Comparison of ENCODE assay signal across 15 cellular contexts in genomic region chr15:25903024-25903581, GRCh38. TPM values are rescaled to one million over a fixed set of nuclear protein-coding genes. Genes with fewer than 3 reads are reported as not detected.
DNase-seq lines count a peak whose midpoint lies in the region; ATAC-seq and TF ChIP-seq lines count a peak whose summit lies in the region.
"Had no signal": no experiment of that assay in that cellular context is flagged by ENCODE, and none has a peak within 500 bp of the region (broad histone marks: within the 10 kb centered on the region; RNA-seq: fewer than 3 reads in every experiment).

No MANE protein-coding gene starts in this region.

- no peak for TF ChIP-seq CTCF in psoas muscle (IDR thresholded peaks at IDR 0.05)

- H3K36me3 ChIP-seq in SJCRH30 (no peaks in the 10 kb centered on the region), psoas muscle (ENCODE audit: insufficient read depth in 1 of 2, low read depth in 1 of 2) (no peaks in the 10 kb centered on the region)
- H3K36me3 ChIP-seq: heart right ventricle, Peyer's patch had no signal

- no peak overlapping the region for H3K4me3 ChIP-seq in SJCRH30
- no peak overlapping the region for H3K4me3 ChIP-seq in psoas muscle
- H3K4me3 ChIP-seq: heart right ventricle, Peyer's patch had no signal

- H3K4me1 ChIP-seq in SJCRH30 = peaks cover 25% of the 10 kb centered on the region
- peaks cover 16% of the 10 kb centered on the region for H3K4me1 ChIP-seq in psoas muscle
- H3K4me1 ChIP-seq: heart right ventricle, Peyer's patch had no signal

- no peak for ATAC-seq in psoas muscle
- no peak for ATAC-seq in HG03025 (IDR thresholded peaks at IDR 0.05; ENCODE audit: low FRiP score, unreplicated experiment)
- ATAC-seq in GM18520 (IDR thresholded peaks at IDR 0.05; ENCODE audit: unreplicated experiment) = no peak
- no peak for ATAC-seq in SK-N-SH treated with all-trans-retinoic acid at 6 μM for 48 hours
- no peak for ATAC-seq in HG02678 (IDR thresholded peaks at IDR 0.05; ENCODE audit: unreplicated experiment)

- DNase-seq in GM03348 (ENCODE audit: low spot score) (peak; percentile 69), SJCRH30 (peak in 1 of 2 experiments; percentile 15), glomerular visceral epithelial cell (ENCODE audit: extremely low spot score) (peak; percentile 68), psoas muscle (peak; percentile 33 to 53)
- DNase-seq: activated effector memory CD4-positive, alpha-beta T cell treated with anti-CD3 and anti-CD28 coated beads, Interleukin-2, amount 50 U/mL, for 16 hours; COR-L47; heart right ventricle; NCI-H2081 treated with DMSO at 0.1 percent for 48 hours; Peyer's patch; stimulated activated naive CD4-positive, alpha-beta T cell treated with Interleukin-2 at 50 U/mL for 16 hours had no signal

- H3K27ac ChIP-seq in SJCRH30 = peak overlapping the region; percentile 4; the same call in 1 of the 2 replicates
- no peak overlapping the region for H3K27ac ChIP-seq in psoas muscle
- H3K27ac ChIP-seq: heart right ventricle, Peyer's patch, VCaP had no signal

- WGBS in psoas muscle, 3 donors = 66 to 75% (median 69%) methylated on average over 10 of the region's 10 CpGs

- H3K9me3 ChIP-seq in SJCRH30 (replicated peaks) = no peaks in the 10 kb centered on the region
- no peaks in the 10 kb centered on the region for H3K9me3 ChIP-seq in psoas muscle
- H3K9me3 ChIP-seq: heart right ventricle, Peyer's patch had no signal

- H3K27me3 ChIP-seq in SJCRH30 (no peaks in the 10 kb centered on the region), psoas muscle (ENCODE audit: insufficient read depth in 3 of 3, low read length in 2 of 3) (no peaks in the 10 kb centered on the region)
- H3K27me3 ChIP-seq: heart right ventricle, Peyer's patch had no signal

- intact Hi-C loops in psoas muscle (cut with DNase I) = no loop called here

TF ChIP-seq in SK-N-SH treated with all-trans-retinoic acid at 6 μM for 48 hours, 23 proteins besides CTCF, POLR2A, EP300 and RAD21:
- TF ChIP-seq CREB5 (CRISPR knock-in tag; IDR thresholded peaks at IDR 0.05; ENCODE audit: low read depth) = no peak
- TF ChIP-seq ESRRG (CRISPR knock-in tag; IDR thresholded peaks at IDR 0.05) = no peak
- no peak for TF ChIP-seq TOX (CRISPR knock-in tag; IDR thresholded peaks at IDR 0.05; ENCODE audit: borderline replicate concordance)

RNA-seq across cellular contexts. Expression of gene ATP10A, which starts 40.0 kb away (rescaled TPM):
- 1.5 and 1.7 TPM in 2 replicates for total RNA-seq in SJCRH30 (2014; rRNA removed; shearing (Covaris generic))
- under 1 TPM; 0.27 to 0.59 (median 0.44) TPM for total RNA-seq in psoas muscle
- polyA plus RNA-seq in psoas muscle = under 1 TPM; 0.08 to 0.60 (median 0.14) TPM
